In genomic region chr20:63272105-63273078, GRCh38 we compare ENCODE assay signal across 1 cellular context.
TF ChIP-seq lines count a peak whose summit lies in the region.

ARFGAP1 (plus strand) TSS chr20:63272813; CDS start chr20:63275581, 2,768 bp downstream.

TF ChIP-seq in K562, 482 proteins besides CTCF, POLR2A, EP300 and RAD21 (continued from another document and continues in another):
- peak; percentile 93 for TF ChIP-seq ZBTB40 (IDR thresholded peaks at IDR 0.05)
- no peak for TF ChIP-seq ZBTB40 (CRISPR knock-in tag; IDR thresholded peaks at IDR 0.05)
- 0 out of 2 replicates have a peak, but pooled peaks have one; percentile 27 for TF ChIP-seq MTA3 (IDR thresholded peaks at IDR 0.05; ENCODE audit: borderline replicate concordance)
- no peak for TF ChIP-seq SMC3 (conservative IDR thresholded peaks at IDR 0.05; ENCODE audit: insufficient read depth, low read depth, low read length)
- peak in 1 of 2 experiments; percentile 74; a peak in 1 of 4 replicates for TF ChIP-seq HDAC1 (IDR thresholded peaks at IDR 0.05)
- peak; percentile 56 for TF ChIP-seq SUPT5H (IDR thresholded peaks at IDR 0.05)
- no peak for TF ChIP-seq ATF6 (CRISPR knock-in tag; IDR thresholded peaks at IDR 0.05)
- no peak for TF ChIP-seq NCOR1 (IDR thresholded peaks at IDR 0.05)
- TF ChIP-seq CREM (IDR thresholded peaks at IDR 0.05; ENCODE audit: low read depth): peak; percentile 92
- TF ChIP-seq RFX1 (IDR thresholded peaks at IDR 0.05): peak; percentile 93
- peak; percentile 91 for TF ChIP-seq POLR2G (IDR thresholded peaks at IDR 0.05; ENCODE audit: low read depth, low read length)
- peak; percentile 55 for TF ChIP-seq ZNF143 (CRISPR knock-in tag; IDR thresholded peaks at IDR 0.05)
- no peak for TF ChIP-seq MCM5 (IDR thresholded peaks at IDR 0.05; ENCODE audit: low read depth)
- peak; percentile 75 for TF ChIP-seq RBM25 (IDR thresholded peaks at IDR 0.05; ENCODE audit: low read depth, low read length, severe bottlenecking)
- 0 out of 4 replicates have a peak, but pooled peaks of 1 of the 2 experiments have one; percentile 71 for TF ChIP-seq KDM4B (IDR thresholded peaks at IDR 0.05; ENCODE audit: borderline replicate concordance in 2 of 2, low read depth in 1 of 2)
- 0 out of 2 replicates have a peak, but pooled peaks have one; percentile 17 for TF ChIP-seq BHLHE40 (IDR thresholded peaks at IDR 0.05; ENCODE audit: low read length)
- TF ChIP-seq MLLT1 (IDR thresholded peaks at IDR 0.05): no peak
- TF ChIP-seq MBD2 (IDR thresholded peaks at IDR 0.05; ENCODE audit: borderline replicate concordance, low read depth): peak; percentile 66; the same call in 1 of the 2 replicates
- 0 out of 2 replicates have a peak, but pooled peaks have one; percentile 31 for TF ChIP-seq ZNF583 (CRISPR knock-in tag; IDR thresholded peaks at IDR 0.05)
- TF ChIP-seq PHF8 (IDR thresholded peaks at IDR 0.05; ENCODE audit: borderline replicate concordance, low read length): peak; percentile 85; the same call in 1 of the 2 replicates
- no peak for TF ChIP-seq BRF2 (IDR thresholded peaks at IDR 0.05; ENCODE audit: borderline replicate concordance, insufficient read depth, insufficient read length)
- TF ChIP-seq DPF2 (IDR thresholded peaks at IDR 0.05): no peak
- TF ChIP-seq CREB1 (IDR thresholded peaks at IDR 0.05): peak; percentile 76
- peak; percentile 79; the same call in 1 of the 2 replicates for TF ChIP-seq CREB1 (CRISPR knock-in tag; IDR thresholded peaks at IDR 0.05)
- TF ChIP-seq CCNT2 (IDR thresholded peaks at IDR 0.05; ENCODE audit: borderline replicate concordance, extremely low read depth, insufficient read length, low read depth, low read length): peak; percentile 47
- peak; percentile 63 for TF ChIP-seq THAP12 (CRISPR knock-in tag; IDR thresholded peaks at IDR 0.05)
- TF ChIP-seq TCFL5 (CRISPR knock-in tag; conservative IDR thresholded peaks at IDR 0.05): no peak
- TF ChIP-seq ZNF785 (CRISPR knock-in tag; IDR thresholded peaks at IDR 0.05): no peak
- TF ChIP-seq ETS1 (conservative IDR thresholded peaks at IDR 0.05; ENCODE audit: control insufficient read depth, low read depth, low read length): peak; percentile 60; the same call in 1 of the 2 replicates
- TF ChIP-seq AFF4 (CRISPR knock-in tag; IDR thresholded peaks at IDR 0.05): no peak
- no peak for TF ChIP-seq XRCC5 (IDR thresholded peaks at IDR 0.05; ENCODE audit: low read depth, low read length)
- TF ChIP-seq U2AF1 (optimal IDR thresholded peaks at IDR 0.05; ENCODE audit: low read depth, low read length): peak; percentile 15
- TF ChIP-seq HNRNPL (IDR thresholded peaks at IDR 0.05; ENCODE audit: low read depth, low read length): 0 out of 2 replicates have a peak, but pooled peaks have one; percentile 22
- peak; percentile 76 for TF ChIP-seq KDM5B (IDR thresholded peaks at IDR 0.05; ENCODE audit: insufficient replicate concordance, low read depth, low read length)
- peak; percentile 90 for TF ChIP-seq CXXC5 (CRISPR knock-in tag; IDR thresholded peaks at IDR 0.05)
